8 cellular contexts compared by ENCODE assay signal in the genomic region with DNA sequence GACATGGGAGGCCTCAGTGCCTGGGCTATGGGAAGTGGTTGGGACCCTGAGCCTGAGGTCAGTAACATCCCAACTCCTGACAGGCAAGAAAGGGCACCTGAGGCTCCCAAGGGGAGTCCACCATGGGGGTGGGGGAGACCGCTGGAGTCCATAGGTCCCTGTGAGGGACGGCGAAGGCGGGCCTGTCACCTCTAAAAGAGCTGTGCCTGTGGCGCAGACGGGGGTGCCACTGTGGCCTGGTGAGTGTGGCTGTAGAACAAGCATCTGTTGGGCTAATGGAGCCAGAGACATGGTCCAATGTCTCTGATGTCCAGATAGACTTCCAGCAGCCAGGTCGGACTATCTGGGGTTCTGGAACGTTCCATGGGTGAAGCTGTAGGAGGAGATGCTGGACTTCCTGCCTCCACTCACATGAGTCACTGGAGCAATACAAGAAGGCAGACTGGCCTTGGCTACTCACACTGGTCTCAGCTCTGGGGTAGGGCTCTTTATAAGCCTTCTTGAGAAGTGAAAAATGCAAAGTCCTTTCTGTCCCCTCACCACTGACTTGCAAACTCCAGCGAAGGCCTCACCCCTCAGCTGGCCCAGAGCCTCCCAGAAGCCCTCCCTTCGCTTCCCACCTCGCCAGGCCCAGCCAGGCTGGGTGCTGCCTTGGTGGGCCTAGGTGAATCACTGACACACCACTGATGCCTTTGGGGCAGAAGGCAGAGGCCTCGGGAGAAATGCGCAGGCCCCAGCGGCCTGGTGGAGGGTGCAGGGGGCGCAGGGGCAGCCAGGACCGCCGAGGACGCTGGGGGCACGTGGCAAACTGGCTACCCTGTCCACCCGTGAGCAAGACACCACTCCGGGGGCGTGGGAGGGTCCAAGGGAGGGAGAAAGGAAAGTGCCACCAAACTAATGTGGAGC. TPM values are rescaled to one million over a fixed set of nuclear protein-coding genes. Genes with fewer than 3 reads are reported as not detected.
DNase-seq lines count a peak whose midpoint lies in the region; ATAC-seq and TF ChIP-seq lines count a peak whose summit lies in the region.

No MANE protein-coding gene starts in this region.

- H3K27me3 ChIP-seq in BLaER1 (no peaks in the 10 kb centered on the region), right atrium auricular region (no peaks in the 10 kb centered on the region)

- no peak for ATAC-seq in HG02642 (IDR thresholded peaks at IDR 0.05; ENCODE audit: poor library complexity, unreplicated experiment)

- peaks cover 33% of the 10 kb centered on the region for H4K20me1 ChIP-seq in BLaER1

- DNase-seq in HCEC 1CT = peak; percentile 68
- DNase-seq in activated T-helper 2 cell treated with anti-CD3 and anti-CD28 coated beads, Interferon-gamma antibody, Interleukin-2, Interleukin-4, amounts not matched to agents 10 μg/mL and 5 μg/mL and 100 μg/mL, durations not matched to agents 14 hours and 24 hours and 36 hours (ENCODE audit: low spot score) = peak; percentile 17
- no peak for DNase-seq in right atrium auricular region (ENCODE audit: low spot score)
- DNase-seq in NCI-H2107 treated with DMSO at 0.1 percent for 48 hours (lab: John Stamatoyannopoulos, UW; ENCODE audit: unreplicated experiment) = no peak
- DNase-seq in NCI-H1105 (lab: John Stamatoyannopoulos, UW) = no peak

- H3K36me3 ChIP-seq in BLaER1 (no peaks in the 10 kb centered on the region), right atrium auricular region (no peaks in the 10 kb centered on the region)

- no peak for TF ChIP-seq CTCF in right atrium auricular region (IDR thresholded peaks at IDR 0.05)

- peak overlapping the region; percentile 64 for H3K4me2 ChIP-seq in BLaER1

- peaks cover 28% of the 10 kb centered on the region for H3K36me3 Mint-ChIP-seq in activated T-helper 2 cell treated with anti-CD3 and anti-CD28 coated beads, Interferon-gamma antibody, Interleukin-2, Interleukin-4, amounts not matched to agents 10 μg/mL and 5 μg/mL and 100 μg/mL, durations not matched to agents 14 hours and 24 hours and 36 hours (ENCODE audit: low read depth)

- H3K27ac Mint-ChIP-seq in activated T-helper 2 cell treated with anti-CD3 and anti-CD28 coated beads, Interferon-gamma antibody, Interleukin-2, Interleukin-4, amounts not matched to agents 10 μg/mL and 5 μg/mL and 100 μg/mL, durations not matched to agents 14 hours and 24 hours and 36 hours = peak overlapping the region; percentile 96

- peaks cover 43% of the 10 kb centered on the region for H3K4me1 Mint-ChIP-seq in activated T-helper 2 cell treated with anti-CD3 and anti-CD28 coated beads, Interferon-gamma antibody, Interleukin-2, Interleukin-4, amounts not matched to agents 10 μg/mL and 5 μg/mL and 100 μg/mL, durations not matched to agents 14 hours and 24 hours and 36 hours (ENCODE audit: low read depth)

- intact Hi-C loops in activated T-helper 2 cell treated with anti-CD3 and anti-CD28 coated beads, Interferon-gamma antibody, Interleukin-2, Interleukin-4, amounts not matched to agents 10 μg/mL and 5 μg/mL and 100 μg/mL, durations not matched to agents 14 hours and 24 hours and 36 hours (cut with micrococcal nuclease) = loop anchor here (1.0 to 10.0 kb wide), 4 partner anchors 82 to 184 kb away; a partner anchor contains a TSS

- H3K9me3 ChIP-seq in BLaER1 (no peaks in the 10 kb centered on the region), right atrium auricular region (no peaks in the 10 kb centered on the region)

- no peak overlapping the region for H3K9ac ChIP-seq in BLaER1

- no peaks in the 10 kb centered on the region for H3K9me3 Mint-ChIP-seq in activated T-helper 2 cell treated with anti-CD3 and anti-CD28 coated beads, Interferon-gamma antibody, Interleukin-2, Interleukin-4, amounts not matched to agents 10 μg/mL and 5 μg/mL and 100 μg/mL, durations not matched to agents 14 hours and 24 hours and 36 hours

- peak overlapping the region; percentile 87 for H3K27ac ChIP-seq in BLaER1
- H3K27ac ChIP-seq in right atrium auricular region = peak overlapping the region; percentile 35 to 72
- H3K27ac ChIP-seq in skin epidermis = peak overlapping the region; percentile 13 to 84 (median 72)

- no peaks in the 10 kb centered on the region for H3K27me3 Mint-ChIP-seq in activated T-helper 2 cell treated with anti-CD3 and anti-CD28 coated beads, Interferon-gamma antibody, Interleukin-2, Interleukin-4, amounts not matched to agents 10 μg/mL and 5 μg/mL and 100 μg/mL, durations not matched to agents 14 hours and 24 hours and 36 hours (ENCODE audit: low read depth)

- peaks cover 78% of the 10 kb centered on the region for H3K4me1 ChIP-seq in BLaER1
- H3K4me1 ChIP-seq in right atrium auricular region = peaks cover 0 to 23% of the 10 kb centered on the region in 2 donors

- peak overlapping the region; percentile 95; the same call in 1 of the 2 replicates for H3K4me3 ChIP-seq in BLaER1
- H3K4me3 ChIP-seq in right atrium auricular region = no peak overlapping the region
- H3K4me3 ChIP-seq in skin epidermis = peak overlapping the region in 2 of 7 experiments; percentile 25 to 35

- H3K4me3 Mint-ChIP-seq in activated T-helper 2 cell treated with anti-CD3 and anti-CD28 coated beads, Interferon-gamma antibody, Interleukin-2, Interleukin-4, amounts not matched to agents 10 μg/mL and 5 μg/mL and 100 μg/mL, durations not matched to agents 14 hours and 24 hours and 36 hours (ENCODE audit: low read depth) = peak overlapping the region; percentile 77

RNA-seq across cellular contexts. Expression of a gene that starts 1.1 kb away (rescaled TPM):
- total RNA-seq in activated T-helper 2 cell treated with anti-CD3 and anti-CD28 coated beads, Interferon-gamma antibody, Interleukin-2, Interleukin-4, amounts not matched to agents 10 μg/mL and 5 μg/mL and 100 μg/mL, durations not matched to agents 14 hours and 24 hours and 36 hours = 67.8 and 72.9 TPM in 2 replicates
- total RNA-seq in right atrium auricular region = 1 to 10 TPM; 9.1 to 10.0 TPM

Comparison
In these comparisons a context has a peak if more than half of its experiments do, and no peak if none do; other contexts are left out.
1. DNase-seq: peak in HCEC 1CT (single experiment) and activated T-helper 2 cell treated with anti-CD3 and anti-CD28 coated beads, Interferon-gamma antibody, Interleukin-2, Interleukin-4, amounts not matched to agents 10 μg/mL and 5 μg/mL and 100 μg/mL, durations not matched to agents 14 hours and 24 hours and 36 hours (single experiment); none in right atrium auricular region (single experiment), NCI-H2107 treated with DMSO at 0.1 percent for 48 hours (single experiment) and NCI-H1105 (single experiment).
2. Peak in every context shown above with its lines, with median percentiles within 50 percentile points of each other: H3K27ac ChIP-seq.